In genomic region chr5:74275204-74275992, GRCh38 we compare ENCODE assay signal across 14 cellular contexts.
DNase-seq lines count a peak whose midpoint lies in the region; ATAC-seq, FAIRE-seq and TF ChIP-seq lines count a peak whose summit lies in the region.
"Had no signal": no experiment of that assay in that cellular context is flagged by ENCODE, and none has a peak within 500 bp of the region (broad histone marks: within the 10 kb centered on the region; RNA-seq: fewer than 3 reads in every experiment).

No MANE protein-coding gene starts in this region.

- H3K9ac ChIP-seq in astrocyte (ENCODE audit: low read length) = no peak overlapping the region

- H3K9me3 Mint-ChIP-seq in astrocyte (ENCODE audit: unreplicated experiment) = no peaks in the 10 kb centered on the region

- no peak for DNase-seq in Right ventricle myocardium superior
- DNase-seq in cardiac septum (ENCODE audit: low spot score) = no peak
- DNase-seq in astrocyte (ENCODE audit: low read depth) = peak; percentile 46
- peak; percentile 63 for DNase-seq in iris pigment epithelial cell (ENCODE audit: low read depth)
- DNase-seq in NCI-H1436 (lab: John Stamatoyannopoulos, UW) = no peak
- no peak for DNase-seq in pons (ENCODE audit: low spot score)
- DNase-seq in GM19238 (ENCODE audit: insufficient read length, low spot score) = no peak
- DNase-seq: activated CD8-positive, alpha-beta memory T cell treated with anti-CD3 and anti-CD28 coated beads for 24 hours; activated gamma-delta T cell treated with Interleukin-2 at 50 U/mL for 16 hours; caudate nucleus; NCI-H526; SHP77 had no signal

- peak; percentile 69 for ATAC-seq in Right ventricle myocardium superior (ENCODE audit: poor library complexity)
- ATAC-seq in HG02678 (IDR thresholded peaks at IDR 0.05; ENCODE audit: unreplicated experiment) = no peak

- no peak overlapping the region for H3K4me2 ChIP-seq in astrocyte (ENCODE audit: low read length)

- no peak overlapping the region for H3K27ac Mint-ChIP-seq in astrocyte (ENCODE audit: unreplicated experiment)

- H2AFZ ChIP-seq in astrocyte (ENCODE audit: low read depth, low read length) = no peak overlapping the region

- no peaks in the 10 kb centered on the region for H3K27me3 ChIP-seq in astrocyte (ENCODE audit: insufficient read depth, low read length)

- no peaks in the 10 kb centered on the region for H3K36me3 ChIP-seq in astrocyte (ENCODE audit: insufficient read depth, low read length)

- H3K4me1 Mint-ChIP-seq in astrocyte (ENCODE audit: low read depth, unreplicated experiment) = peaks cover 37% of the 10 kb centered on the region

- H3K27me3 Mint-ChIP-seq in astrocyte (ENCODE audit: low read depth, unreplicated experiment) = no peaks in the 10 kb centered on the region

- H3K4me3 ChIP-seq in astrocyte (ENCODE audit: insufficient read depth, low read depth, low read length) = no peak overlapping the region
- H3K4me3 ChIP-seq: skin epidermis had no signal

- no peaks in the 10 kb centered on the region for H3K9me3 ChIP-seq in astrocyte (ENCODE audit: insufficient read depth, low read depth, low read length)

- TF ChIP-seq CTCF in astrocyte (IDR thresholded peaks at IDR 0.05; ENCODE audit: insufficient read depth, low read depth, low read length) = no peak

- no peak overlapping the region for H3K4me3 Mint-ChIP-seq in astrocyte (ENCODE audit: unreplicated experiment)

- no peaks in the 10 kb centered on the region for H4K20me1 ChIP-seq in astrocyte (ENCODE audit: insufficient read depth, low read length)

- peaks cover 10% of the 10 kb centered on the region for H3K4me1 ChIP-seq in astrocyte (ENCODE audit: insufficient read depth, low read length)

- no peak overlapping the region for H3K27ac ChIP-seq in astrocyte (ENCODE audit: low read depth, low read length)

- no peaks in the 10 kb centered on the region for H3K79me2 ChIP-seq in astrocyte (ENCODE audit: insufficient read depth, low read length)

- intact Hi-C loops in Right ventricle myocardium superior (cut with DNase I) (no loop called here), cardiac septum (cut with DNase I) (no loop called here)

- no peaks in the 10 kb centered on the region for H3K36me3 Mint-ChIP-seq in astrocyte (ENCODE audit: low read depth, unreplicated experiment)

- FAIRE-seq in astrocyte (lab: Jason Lieb, UNC) = no peak

Comparison
In these comparisons a context has a peak if more than half of its experiments do, and no peak if none do; other contexts are left out.
1. DNase-seq: peak in astrocyte (single experiment) and iris pigment epithelial cell (single experiment); none in Right ventricle myocardium superior (single experiment), cardiac septum (single experiment), NCI-H1436 (single experiment), pons (single experiment) and GM19238 (single experiment).